Comparison of ENCODE assay signal across 18 cellular contexts in genomic region chr22:50058338-50059184, GRCh38. TPM values are rescaled to one million over a fixed set of nuclear protein-coding genes. Genes with fewer than 3 reads are reported as not detected.
DNase-seq lines count a peak whose midpoint lies in the region; ATAC-seq and TF ChIP-seq lines count a peak whose summit lies in the region.
"Had no signal": no experiment of that assay in that cellular context is flagged by ENCODE, and none has a peak within 500 bp of the region (broad histone marks: within the 10 kb centered on the region; RNA-seq: fewer than 3 reads in every experiment).

No MANE protein-coding gene starts in this region.

- ATAC-seq in heart right ventricle (peak in 2 of 8 donors; percentile 14 to 26), Right ventricle myocardium inferior (no peak), HG03432 (IDR thresholded peaks at IDR 0.05; ENCODE audit: unreplicated experiment) (no peak)
- no peak for ATAC-seq in activated CD8-positive, alpha-beta T cell treated with anti-CD3 and anti-CD28 coated beads, Interleukin-2, amount 10 ng/mL, durations not matched to agents 7 days and 5 days

- no peak overlapping the region for H3K27ac ChIP-seq in heart right ventricle
- H3K27ac ChIP-seq in esophagus muscularis mucosa (replicated peaks in 1 of 4), result no peak overlapping the region
- H3K27ac ChIP-seq: GM23248, HL-60 had no signal

- H3K9me3 ChIP-seq in heart right ventricle (peaks cover 0 to 10% (median under 1%) of the 10 kb centered on the region in 11 donors), esophagus muscularis mucosa (peaks cover 0 to 9% (median 7%) of the 10 kb centered on the region in 4 donors)

- intact Hi-C loops in heart right ventricle (cut with DNase I), result no loop called here
- intact Hi-C loops in Right ventricle myocardium inferior (cut with DNase I), result no loop called here
- intact Hi-C loops in esophagus muscularis mucosa (cut with DNase I), result no loop called here
- intact Hi-C loops in Calu3 (cut with micrococcal nuclease; ENCODE audit: unreplicated experiment), result no loop called here

- BruUV-seq in Calu3 (replicated peaks; lab: Mats Ljungman, UMichigan), result no TSS peak

- 3% methylated on average over 71 to 75 of the region's 75 CpGs for WGBS in heart right ventricle, 2 donors
- 3% methylated on average over 20 of the region's 75 CpGs for WGBS in esophagus muscularis mucosa

- H3K27me3 ChIP-seq in heart right ventricle (peaks cover 0 to 55% (median 49%) of the 10 kb centered on the region in 7 donors), esophagus muscularis mucosa (peaks cover 0 to 90% (median 19%) of the 10 kb centered on the region in 4 donors)

- POLR2A ChIA-PET in activated CD8-positive, alpha-beta T cell treated with anti-CD3 and anti-CD28 coated beads, Interleukin-2, amount 10 ng/mL, durations not matched to agents 7 days and 5 days (lab: Charles Lee), result no interaction called here

- TF ChIP-seq POLR2A in esophagus muscularis mucosa (IDR thresholded peaks at IDR 0.05; ENCODE audit: low read depth), result no peak

- CTCF ChIA-PET in Calu3 (lab: Charles Lee), result no interaction called here
- CTCF ChIA-PET in activated CD8-positive, alpha-beta T cell treated with anti-CD3 and anti-CD28 coated beads, Interleukin-2, amount 10 ng/mL, durations not matched to agents 7 days and 5 days (lab: Charles Lee), result no interaction called here

- H3K4me1 Mint-ChIP-seq in nephron (peaks cover 27% of the 10 kb centered on the region), Calu3 (ENCODE audit: low read depth, unreplicated experiment) (peaks cover 14% of the 10 kb centered on the region)
- no peaks in the 10 kb centered on the region for H3K4me1 Mint-ChIP-seq in activated CD8-positive, alpha-beta T cell treated with anti-CD3 and anti-CD28 coated beads, Interleukin-2, amount 10 ng/mL, durations not matched to agents 7 days and 5 days (ENCODE audit: low read depth)

- H3K36me3 Mint-ChIP-seq in nephron (ENCODE audit: low read depth) (no peaks in the 10 kb centered on the region), Calu3 (ENCODE audit: insufficient read depth, unreplicated experiment) (peaks cover 5% of the 10 kb centered on the region)
- H3K36me3 Mint-ChIP-seq in activated CD8-positive, alpha-beta T cell treated with anti-CD3 and anti-CD28 coated beads, Interleukin-2, amount 10 ng/mL, durations not matched to agents 7 days and 5 days (ENCODE audit: low read depth), result no peaks in the 10 kb centered on the region
- H3K36me3 Mint-ChIP-seq: activated naive CD8-positive, alpha-beta T cell treated with anti-CD3 and anti-CD28 coated beads, Interleukin-2, amount 10 ng/mL, durations not matched to agents 7 days and 5 days had no signal

- H3K4me3 Mint-ChIP-seq in nephron (peak overlapping the region; percentile 69 to 77 (median 70)), Calu3 (ENCODE audit: low read depth, unreplicated experiment) (no peak overlapping the region)
- no peak overlapping the region for H3K4me3 Mint-ChIP-seq in activated CD8-positive, alpha-beta T cell treated with anti-CD3 and anti-CD28 coated beads, Interleukin-2, amount 10 ng/mL, durations not matched to agents 7 days and 5 days
- H3K4me3 Mint-ChIP-seq: activated naive CD8-positive, alpha-beta T cell treated with anti-CD3 and anti-CD28 coated beads, Interleukin-2, amount 10 ng/mL, durations not matched to agents 7 days and 5 days had no signal

- H3K27me3 Mint-ChIP-seq in nephron (ENCODE audit: low read depth) (peaks cover 42% of the 10 kb centered on the region), Calu3 (ENCODE audit: unreplicated experiment) (peaks cover 77% of the 10 kb centered on the region)
- H3K27me3 Mint-ChIP-seq in activated CD8-positive, alpha-beta T cell treated with anti-CD3 and anti-CD28 coated beads, Interleukin-2, amount 10 ng/mL, durations not matched to agents 7 days and 5 days (ENCODE audit: low read depth), result peaks cover 13% of the 10 kb centered on the region

- H3K27ac Mint-ChIP-seq in nephron, result peak overlapping the region; percentile 31 to 74 (median 62)
- no peak overlapping the region for H3K27ac Mint-ChIP-seq in Calu3 (ENCODE audit: unreplicated experiment)
- no peak overlapping the region for H3K27ac Mint-ChIP-seq in activated CD8-positive, alpha-beta T cell treated with anti-CD3 and anti-CD28 coated beads, Interleukin-2, amount 10 ng/mL, durations not matched to agents 7 days and 5 days
- H3K27ac Mint-ChIP-seq: activated naive CD8-positive, alpha-beta T cell treated with anti-CD3 and anti-CD28 coated beads, Interleukin-2, amount 10 ng/mL, durations not matched to agents 7 days and 5 days had no signal

- H3K9me3 Mint-ChIP-seq in nephron (peaks cover 8% of the 10 kb centered on the region), Calu3 (ENCODE audit: low read depth, unreplicated experiment) (peaks cover 4% of the 10 kb centered on the region)
- peaks cover 5% of the 10 kb centered on the region for H3K9me3 Mint-ChIP-seq in activated CD8-positive, alpha-beta T cell treated with anti-CD3 and anti-CD28 coated beads, Interleukin-2, amount 10 ng/mL, durations not matched to agents 7 days and 5 days (ENCODE audit: insufficient read depth)

- H3K4me3 ChIP-seq in heart right ventricle, result peak overlapping the region in 7 of 10 donors; percentile 5 to 31 (median 22)
- peak overlapping the region; percentile 7 to 37 (median 21) for H3K4me3 ChIP-seq in esophagus muscularis mucosa

- TF ChIP-seq EP300 in esophagus muscularis mucosa (IDR thresholded peaks at IDR 0.05), result no peak

- TF ChIP-seq CTCF in heart right ventricle (IDR thresholded peaks at IDR 0.05) (no peak), esophagus muscularis mucosa (IDR thresholded peaks at IDR 0.05) (no peak), nephron (IDR thresholded peaks at IDR 0.05; ENCODE audit: unreplicated experiment in 3 of 3) (no peak), Calu3 (IDR thresholded peaks at IDR 0.05; ENCODE audit: unreplicated experiment) (no peak)

- H3K36me3 ChIP-seq in heart right ventricle (no peaks in the 10 kb centered on the region), esophagus muscularis mucosa (no peaks in the 10 kb centered on the region)

- H3K4me1 ChIP-seq in heart right ventricle, result peaks cover 0 to 16% (median 14%) of the 10 kb centered on the region in 9 donors
- peaks cover 13 to 20% (median 14%) of the 10 kb centered on the region in 4 donors for H3K4me1 ChIP-seq in esophagus muscularis mucosa

- DNase-seq in heart right ventricle, result no peak
- DNase-seq in Right ventricle myocardium inferior (ENCODE audit: missing footprints), result no peak
- DNase-seq in esophagus muscularis mucosa (ENCODE audit: extremely low spot score), result no peak
- DNase-seq in Calu3, result no peak
- DNase-seq in activated CD8-positive, alpha-beta T cell treated with anti-CD3 and anti-CD28 coated beads, Interleukin-2, amount 10 ng/mL, durations not matched to agents 7 days and 5 days, result no peak
- DNase-seq in NCI-H2029 treated with DMSO at 0.1 percent for 48 hours (lab: John Stamatoyannopoulos, UW), result no peak
- DNase-seq: activated CD8-positive, alpha-beta memory T cell treated with anti-CD3 and anti-CD28 coated beads, Interleukin-2, amount 50 U/mL, for 4 hours; activated naive CD8-positive, alpha-beta T cell treated with anti-CD3 and anti-CD28 coated beads, Interleukin-2, amount 10 ng/mL, durations not matched to agents 7 days and 5 days; COR-L47; NCI-H2081 treated with DMSO at 0.1 percent for 48 hours; NCI-H774; substantia nigra had no signal

RNA-seq across cellular contexts. Expression of gene TTLL8, which starts 0.5 kb away (rescaled TPM):
- total RNA-seq in heart right ventricle (not detected), Right ventricle myocardium inferior (not detected), esophagus muscularis mucosa (not detected), Calu3 (2022) (not detected in 2 replicates)
- polyA plus RNA-seq in heart right ventricle, result not detected
- not detected for total RNA-seq in activated CD8-positive, alpha-beta T cell treated with anti-CD3 and anti-CD28 coated beads, Interleukin-2, amount 10 ng/mL, durations not matched to agents 7 days and 5 days
- total RNA-seq: activated naive CD8-positive, alpha-beta T cell treated with anti-CD3 and anti-CD28 coated beads, Interleukin-2, amount 10 ng/mL, durations not matched to agents 7 days and 5 days; GM23248; M059J; skeletal muscle tissue had no signal
- polyA plus RNA-seq: GM23248 had no signal

RNA-seq across cellular contexts. Expression of gene MLC1, which starts 26.7 kb away (rescaled TPM):
- 1 to 10 TPM in 1 of 10 donors, under 1 TPM in 5, not detected in 4; 0.11 to 1.6 (median 0.37) TPM for total RNA-seq in heart right ventricle
- polyA plus RNA-seq in heart right ventricle, result under 1 TPM; 0.03 to 0.07 TPM
- total RNA-seq in Right ventricle myocardium inferior, result 0.05 TPM
- under 1 TPM in 3 of 4 donors, not detected in 1; 0.13 to 0.17 (median 0.17) TPM for total RNA-seq in esophagus muscularis mucosa
- not detected in 2 replicates for total RNA-seq in Calu3 (2022)
- total RNA-seq in activated CD8-positive, alpha-beta T cell treated with anti-CD3 and anti-CD28 coated beads, Interleukin-2, amount 10 ng/mL, durations not matched to agents 7 days and 5 days, result 1 to 10 TPM; 8.3 to 9.4 TPM
- total RNA-seq: GM23248 had no signal
- polyA plus RNA-seq: GM23248 had no signal

RNA-seq across cellular contexts. Expression of gene MOV10L1, which starts 31.2 kb away (rescaled TPM):
- total RNA-seq in heart right ventricle (under 1 TPM in 2 of 10 donors, not detected in 8; 0.16 to 0.42 TPM), Right ventricle myocardium inferior (not detected), esophagus muscularis mucosa (under 1 TPM; 0.23 to 0.83 (median 0.40) TPM), Calu3 (2022) (not detected in 2 replicates)
- polyA plus RNA-seq in heart right ventricle, result under 1 TPM; 0.16 to 0.37 TPM
- not detected for total RNA-seq in activated CD8-positive, alpha-beta T cell treated with anti-CD3 and anti-CD28 coated beads, Interleukin-2, amount 10 ng/mL, durations not matched to agents 7 days and 5 days
- total RNA-seq: activated naive CD8-positive, alpha-beta T cell treated with anti-CD3 and anti-CD28 coated beads, Interleukin-2, amount 10 ng/mL, durations not matched to agents 7 days and 5 days; GM23248 had no signal
- polyA plus RNA-seq: GM23248 had no signal

RNA-seq across cellular contexts. Expression of gene IL17REL, which starts 46.0 kb away (rescaled TPM):
- under 1 TPM in 1 of 10 donors, not detected in 9; 0.11 TPM for total RNA-seq in heart right ventricle
- polyA plus RNA-seq in heart right ventricle, result not detected
- not detected for total RNA-seq in Right ventricle myocardium inferior
- total RNA-seq in esophagus muscularis mucosa, result not detected
- total RNA-seq in Calu3 (2022), result not detected in 2 replicates
- total RNA-seq in activated CD8-positive, alpha-beta T cell treated with anti-CD3 and anti-CD28 coated beads, Interleukin-2, amount 10 ng/mL, durations not matched to agents 7 days and 5 days, result not detected
- total RNA-seq: activated naive CD8-positive, alpha-beta T cell treated with anti-CD3 and anti-CD28 coated beads, Interleukin-2, amount 10 ng/mL, durations not matched to agents 7 days and 5 days; GM23248; M059J; skeletal muscle tissue had no signal
- polyA plus RNA-seq: GM23248 had no signal

Comparison
In these comparisons a context has a peak if more than half of its experiments do, and no peak if none do; other contexts are left out.
1. H3K27ac Mint-ChIP-seq: peak in nephron (3 of 3); none in Calu3 (single experiment) and activated CD8-positive, alpha-beta T cell treated with anti-CD3 and anti-CD28 coated beads, Interleukin-2, amount 10 ng/mL, durations not matched to agents 7 days and 5 days (single experiment).
2. H3K4me3 Mint-ChIP-seq: peak in nephron (3 of 3); none in Calu3 (single experiment) and activated CD8-positive, alpha-beta T cell treated with anti-CD3 and anti-CD28 coated beads, Interleukin-2, amount 10 ng/mL, durations not matched to agents 7 days and 5 days (single experiment).